Comparison of ENCODE assay signal across 8 cellular contexts in genomic region chr2:225002039-225002655, GRCh38. TPM values are rescaled to one million over a fixed set of nuclear protein-coding genes. Genes with fewer than 3 reads are reported as not detected.
DNase-seq lines count a peak whose midpoint lies in the region; ATAC-seq and TF ChIP-seq lines count a peak whose summit lies in the region.

No MANE protein-coding gene starts in this region.

- H3K4me3 Mint-ChIP-seq in CD14-positive monocyte, result peak overlapping the region in 1 of 2 donors; percentile 64

- H3K4me3 ChIP-seq in fibroblast of the aortic adventitia (ENCODE audit: low read depth, low read length), result no peak overlapping the region

- DNase-seq in CD14-positive monocyte (ENCODE audit: low spot score), result peak; percentile 64
- DNase-seq in NOMO-1 treated with DMSO at 0.1 percent for 48 hours (lab: John Stamatoyannopoulos, UW; ENCODE audit: unreplicated experiment), result peak; percentile 73
- peak; percentile 59 for DNase-seq in activated T-cell treated with anti-CD3 and anti-CD28 coated beads for 24 hours (ENCODE audit: low read depth)
- DNase-seq in fibroblast of the aortic adventitia (ENCODE audit: low read depth), result peak; percentile 88
- peak; percentile 92 for DNase-seq in pons (ENCODE audit: low spot score)
- DNase-seq in GOT3 (lab: John Stamatoyannopoulos, UW), result no peak

- peak overlapping the region in 6 of 7 donors; percentile 12 to 76 (median 46) for H3K27ac Mint-ChIP-seq in CD14-positive monocyte

- H3K9me3 Mint-ChIP-seq in CD14-positive monocyte, result no peaks in the 10 kb centered on the region

- intact Hi-C loops in CD14-positive monocyte (cut with micrococcal nuclease), result loop anchor here (5.0 to 10.0 kb wide), 3 partner anchors 47 to 127 kb away; no protein-coding TSS in a partner anchor

- TF ChIP-seq CTCF in CD14-positive monocyte (IDR thresholded peaks at IDR 0.05) (peak; percentile 82), fibroblast of the aortic adventitia (IDR thresholded peaks at IDR 0.05; ENCODE audit: insufficient read depth, low read length) (peak; percentile 79)

- H3K36me3 Mint-ChIP-seq in CD14-positive monocyte, result peaks cover 7 to 9% of the 10 kb centered on the region in 2 donors

- ATAC-seq in GM19035 (IDR thresholded peaks at IDR 0.05; ENCODE audit: unreplicated experiment) (peak; percentile 67), HG03342 (IDR thresholded peaks at IDR 0.05; ENCODE audit: unreplicated experiment) (peak; percentile 67)

- H3K4me1 Mint-ChIP-seq in CD14-positive monocyte, result peaks cover 19% of the 10 kb centered on the region

- peaks cover 0 to 1% (median 0%) of the 10 kb centered on the region in 3 donors for H3K27me3 Mint-ChIP-seq in CD14-positive monocyte (ENCODE audit: low read depth in 3 of 3)

RNA-seq across cellular contexts. Expression of gene DOCK10, which starts 40.1 kb away (rescaled TPM):
- polyA plus RNA-seq in CD14-positive monocyte, result 10 to 100 TPM in 1 of 2 donors, 1 to 10 TPM in 1; 9.5 to 16.5 TPM
- total RNA-seq in fibroblast of the aortic adventitia (ENCODE audit: low replicate concordance), result 66.2 and 71.3 TPM in 2 replicates
